8 cellular contexts compared by ENCODE assay signal in genomic region chr1:117895482-117896114, GRCh38. TPM values are rescaled to one million over a fixed set of nuclear protein-coding genes. Genes with fewer than 3 reads are reported as not detected.
DNase-seq lines count a peak whose midpoint lies in the region; ATAC-seq and FAIRE-seq lines count a peak whose summit lies in the region.

No MANE protein-coding gene starts in this region.

- DNase-seq in NCI-H1436 treated with DMSO at 0.1 percent for 48 hours (lab: John Stamatoyannopoulos, UW), result peak; percentile 15
- DNase-seq in T-cell, result peak in 30 of 34 experiments; percentile 7 to 61 (median 44)
- peak in 30 of 56 donors; percentile 0 to 80 (median 12) for DNase-seq in amygdala (lab: John Stamatoyannopoulos, UW)
- peak; percentile 16 to 50 for DNase-seq in hippocampal formation (lab: John Stamatoyannopoulos, UW)
- peak; percentile 79 for DNase-seq in smooth muscle cell of the brain vasculature (ENCODE audit: low read depth, low spot score)

- ATAC-seq in GM18498 (IDR thresholded peaks at IDR 0.05; ENCODE audit: unreplicated experiment) (peak; percentile 85), HG02870 (IDR thresholded peaks at IDR 0.05; ENCODE audit: unreplicated experiment) (peak; percentile 93), T-cell (replicated peaks in 1 of 4) (peak in 1 of 4 experiments; percentile 48)

- H3K4me1 Mint-ChIP-seq in T-cell, result peaks cover 2 to 5% (median 2%) of the 10 kb centered on the region in 3 donors

- no peak overlapping the region for H3K4me3 Mint-ChIP-seq in T-cell

- no peaks in the 10 kb centered on the region for H3K9me3 Mint-ChIP-seq in T-cell

- H3K27ac Mint-ChIP-seq in T-cell, result no peak overlapping the region

- CTCF ChIA-PET in T-cell (lab: Charles Lee), result interaction anchor here (0.6 to 3.0 kb wide), 21 partner anchors 10 to 831 kb away, joined by 3 to 18 read pairs (median 3); no protein-coding TSS in a partner anchor

- peaks cover 37% of the 10 kb centered on the region for H3K36me3 Mint-ChIP-seq in T-cell

- H3K27me3 Mint-ChIP-seq in T-cell, result no peaks in the 10 kb centered on the region

- POLR2A ChIA-PET in T-cell (lab: Charles Lee), result interaction anchor here in 1 of 2 donors (1.0 kb wide), 1 partner anchor 383 kb away, joined by 3 read pairs; no protein-coding TSS in a partner anchor

- peak; percentile 90 for FAIRE-seq in A204.1 (lab: Jason Lieb, UNC)

RNA-seq across cellular contexts. Expression of gene GDAP2, which starts 33.8 kb away (rescaled TPM):
- 10 to 100 TPM; 19.9 to 26.4 (median 23.3) TPM for total RNA-seq in T-cell

RNA-seq across cellular contexts. Expression of gene WDR3, which starts 33.9 kb away (rescaled TPM):
- total RNA-seq in T-cell, result 10 to 100 TPM; 12.2 to 32.8 (median 26.2) TPM

Comparison
In these comparisons a context has a peak if more than half of its experiments do, and no peak if none do; other contexts are left out.
1. DNase-seq: peak in every context shown above with its lines; median percentile 79 in smooth muscle cell of the brain vasculature; 44 in T-cell; 33 in hippocampal formation; 15 in NCI-H1436 treated with DMSO at 0.1 percent for 48 hours; 12 in amygdala.